18 cellular contexts compared by ENCODE assay signal in genomic region chr11:94147433-94147845, GRCh38. TPM values are rescaled to one million over a fixed set of nuclear protein-coding genes. Genes with fewer than 3 reads are reported as not detected.
A peak's percentile ranks its signal among the peaks of the same experiment; 100 is the strongest.
DNase-seq lines count a peak whose midpoint lies in the region; ATAC-seq and TF ChIP-seq lines count a peak whose summit lies in the region.
"Had no signal": no experiment of that assay in that cellular context is flagged by ENCODE, and none has a peak within 500 bp of the region (broad histone marks: within the 10 kb centered on the region; RNA-seq: fewer than 3 reads in every experiment).

No MANE protein-coding gene starts in this region.

- no peak for TF ChIP-seq CTCF in colonic mucosa (IDR thresholded peaks at IDR 0.05)

- no peaks in the 10 kb centered on the region for H3K27me3 Mint-ChIP-seq in activated naive CD4-positive, alpha-beta T cell treated with anti-CD3 and anti-CD28 coated beads for 36 hours (ENCODE audit: low read depth)
- H3K27me3 Mint-ChIP-seq in stimulated activated memory B cell treated with anti-CD40 and anti-IgM and Interleukin-4, amounts not matched to agents 10 μg/mL and 1 μg/mL and 100 μg/mL, for 72 hours = no peaks in the 10 kb centered on the region
- H3K27me3 Mint-ChIP-seq: progenitor cell of endocrine pancreas had no signal

- CTCF ChIA-PET in activated naive CD4-positive, alpha-beta T cell treated with anti-CD3 and anti-CD28 coated beads for 36 hours (lab: Charles Lee) = interaction anchor here (0.9 kb wide), 1 partner anchor 16 kb away, joined by 4 read pairs; no protein-coding TSS in a partner anchor

- H3K4me1 Mint-ChIP-seq in activated naive CD4-positive, alpha-beta T cell treated with anti-CD3 and anti-CD28 coated beads for 36 hours (ENCODE audit: low read depth) = peaks cover 76% of the 10 kb centered on the region
- peaks cover 99% of the 10 kb centered on the region for H3K4me1 Mint-ChIP-seq in stimulated activated memory B cell treated with anti-CD40 and anti-IgM and Interleukin-4, amounts not matched to agents 10 μg/mL and 1 μg/mL and 100 μg/mL, for 72 hours

- H3K36me3 Mint-ChIP-seq in activated naive CD4-positive, alpha-beta T cell treated with anti-CD3 and anti-CD28 coated beads for 36 hours (ENCODE audit: low read depth) = no peaks in the 10 kb centered on the region
- H3K36me3 Mint-ChIP-seq in stimulated activated memory B cell treated with anti-CD40 and anti-IgM and Interleukin-4, amounts not matched to agents 10 μg/mL and 1 μg/mL and 100 μg/mL, for 72 hours = peaks cover 6% of the 10 kb centered on the region

- H3K9me3 Mint-ChIP-seq in activated naive CD4-positive, alpha-beta T cell treated with anti-CD3 and anti-CD28 coated beads for 36 hours = no peaks in the 10 kb centered on the region
- no peaks in the 10 kb centered on the region for H3K9me3 Mint-ChIP-seq in stimulated activated memory B cell treated with anti-CD40 and anti-IgM and Interleukin-4, amounts not matched to agents 10 μg/mL and 1 μg/mL and 100 μg/mL, for 72 hours

- H3K9me3 ChIP-seq in colonic mucosa = no peaks in the 10 kb centered on the region

- H3K27ac ChIP-seq in colonic mucosa = no peak overlapping the region
- H3K27ac ChIP-seq: KMS-11, SK-N-MC had no signal

- H3K27ac Mint-ChIP-seq in activated naive CD4-positive, alpha-beta T cell treated with anti-CD3 and anti-CD28 coated beads for 36 hours = no peak overlapping the region
- H3K27ac Mint-ChIP-seq in stimulated activated memory B cell treated with anti-CD40 and anti-IgM and Interleukin-4, amounts not matched to agents 10 μg/mL and 1 μg/mL and 100 μg/mL, for 72 hours = peak overlapping the region; percentile 20
- H3K27ac Mint-ChIP-seq: progenitor cell of endocrine pancreas had no signal

- ATAC-seq in stimulated activated memory B cell treated with anti-CD40 and anti-IgM and Interleukin-4, amounts not matched to agents 10 μg/mL and 1 μg/mL and 100 μg/mL, for 72 hours = peak; percentile 77
- ATAC-seq in HG02970 (IDR thresholded peaks at IDR 0.05; ENCODE audit: low FRiP score, unreplicated experiment) = no peak
- ATAC-seq: HCT116 had no signal

- no peak overlapping the region for H3K4me3 ChIP-seq in colonic mucosa
- H3K4me3 ChIP-seq: SK-N-MC had no signal

- peak; percentile 54 for DNase-seq in activated naive CD4-positive, alpha-beta T cell treated with anti-CD3 and anti-CD28 coated beads for 36 hours
- DNase-seq in activated naive CD4-positive, alpha-beta T cell (lab: John Stamatoyannopoulos, UW) = no peak
- DNase-seq in KBM-7 (peak; percentile 40), colonic mucosa (no peak), NCI-H1048 (lab: John Stamatoyannopoulos, UW) (no peak)
- peak; percentile 61 for DNase-seq in activated CD8-positive, alpha-beta memory T cell treated with anti-CD3 and anti-CD28 coated beads, Interleukin-2, amount 50 U/mL, for 48 hours
- DNase-seq: aorta; DMS79 treated with DMSO at 0.1 percent for 48 hours; effector CD4-positive, alpha-beta T cell; foreskin melanocyte; NCI-H2029 treated with DMSO at 0.1 percent for 48 hours; stimulated activated naive CD4-positive, alpha-beta T cell treated with Interleukin-2 at 50 U/mL for 16 hours had no signal

- no peak overlapping the region for H3K9ac ChIP-seq in colonic mucosa (ENCODE audit: low read depth in 2 of 2, low read length in 2 of 2)
- H3K9ac ChIP-seq: KMS-11 had no signal

- in situ Hi-C loops in KBM-7 (cut with MboI; ENCODE audit: low pct_unique_long_range_greater_than_20kb, low sequenced_read_pairs) = no loop called here

- no peak overlapping the region for H3K4me3 Mint-ChIP-seq in activated naive CD4-positive, alpha-beta T cell treated with anti-CD3 and anti-CD28 coated beads for 36 hours
- peak overlapping the region; percentile 19 for H3K4me3 Mint-ChIP-seq in stimulated activated memory B cell treated with anti-CD40 and anti-IgM and Interleukin-4, amounts not matched to agents 10 μg/mL and 1 μg/mL and 100 μg/mL, for 72 hours

- H3K27me3 ChIP-seq in colonic mucosa = no peaks in the 10 kb centered on the region

- no peaks in the 10 kb centered on the region for H3K4me1 ChIP-seq in colonic mucosa

- intact Hi-C loops in activated naive CD4-positive, alpha-beta T cell treated with anti-CD3 and anti-CD28 coated beads for 36 hours (cut with micrococcal nuclease) = loop anchor here (1.0 kb wide), 1 partner anchor 12 kb away; no protein-coding TSS in a partner anchor
- intact Hi-C loops in colonic mucosa (cut with DNase I) = no loop called here

- no peaks in the 10 kb centered on the region for H3K36me3 ChIP-seq in colonic mucosa

RNA-seq across cellular contexts. Expression of gene PANX1, which starts 18.8 kb away (rescaled TPM):
- 1 to 10 TPM; 5.4 to 5.8 TPM for total RNA-seq in activated naive CD4-positive, alpha-beta T cell treated with anti-CD3 and anti-CD28 coated beads for 36 hours
- total RNA-seq in colonic mucosa = 10 to 100 TPM in 1 of 2 donors, 1 to 10 TPM in 1; 7.8 to 11.1 TPM

Comparison
In these comparisons a context has a peak if more than half of its experiments do, and no peak if none do; other contexts are left out.
1. DNase-seq: peak in activated naive CD4-positive, alpha-beta T cell treated with anti-CD3 and anti-CD28 coated beads for 36 hours (single experiment), KBM-7 (single experiment) and activated CD8-positive, alpha-beta memory T cell treated with anti-CD3 and anti-CD28 coated beads, Interleukin-2, amount 50 U/mL, for 48 hours (single experiment); none in activated naive CD4-positive, alpha-beta T cell (0 of 4), colonic mucosa (single experiment) and NCI-H1048 (single experiment).